In genomic region chr5:178349147-178349527, GRCh38 we compare ENCODE assay signal across 27 cellular contexts.
DNase-seq lines count a peak whose midpoint lies in the region; ATAC-seq, FAIRE-seq and TF ChIP-seq lines count a peak whose summit lies in the region.
"Had no signal": no experiment of that assay in that cellular context is flagged by ENCODE, and none has a peak within 500 bp of the region (broad histone marks: within the 10 kb centered on the region; RNA-seq: fewer than 3 reads in every experiment).

No MANE protein-coding gene starts in this region.

- CTCF ChIA-PET in SK-N-SH (lab: Yijun Ruan, JAX) = interaction anchor here (1.4 to 3.2 kb wide), 3 partner anchors 11 to 68 kb away, joined by 3 to 14 read pairs (median 6); no protein-coding TSS in a partner anchor

- peaks cover 11% of the 10 kb centered on the region for H3K9me3 Mint-ChIP-seq in neural progenitor cell
- H3K9me3 Mint-ChIP-seq: CD8-positive, alpha-beta memory T cell; IgD-negative memory B cell had no signal

- peak; percentile 95 for DNase-seq in SK-N-SH
- DNase-seq in kidney = peak; percentile 15
- DNase-seq in neural progenitor cell (ENCODE audit: low spot score) = no peak
- DNase-seq in aorta = peak; percentile 20 to 45
- DNase-seq in activated CD4-positive, alpha-beta T cell treated with anti-CD3 and anti-CD28 coated beads for 1 hour = no peak
- no peak for DNase-seq in Karpas-422
- no peak for DNase-seq in D721Med (ENCODE audit: insufficient read length, low spot score)
- DNase-seq: CD8-positive, alpha-beta memory T cell; DMS79 treated with DMSO at 0.1 percent for 48 hours; GF-D8; MV-4-11; NCI-H1105 treated with DMSO at 0.1 percent for 48 hours; NCI-H2029; NCI-H446 treated with DMSO at 0.1 percent for 48 hours; NCI-H526; NCI-H82; NK-92 treated with Interleukin-12 subunit alpha and Interleukin-12 subunit beta, amount 100 ng/mL, for 24 hours; PC-3 had no signal

- H3K27me3 ChIP-seq in SK-N-SH (ENCODE audit: insufficient read depth) (no peaks in the 10 kb centered on the region), neural progenitor cell (no peaks in the 10 kb centered on the region), aorta (ENCODE audit: control insufficient read depth in 1 of 2, insufficient read depth in 2 of 2, low read length in 1 of 2) (no peaks in the 10 kb centered on the region), Karpas-422 (ENCODE audit: low read length) (no peaks in the 10 kb centered on the region)
- H3K27me3 ChIP-seq: SJSA1 had no signal

- H2AFZ ChIP-seq in SK-N-SH (ENCODE audit: low read depth) (no peak overlapping the region), neural progenitor cell (replicated peaks) (no peak overlapping the region), Karpas-422 (ENCODE audit: low read length) (no peak overlapping the region)

- H3K27me3 Mint-ChIP-seq in neural progenitor cell (ENCODE audit: insufficient read depth, low read depth) = peaks cover 3% of the 10 kb centered on the region

- FAIRE-seq in kidney (lab: Jason Lieb, UNC) = no peak
- FAIRE-seq in D721Med (lab: Jason Lieb, UNC) = no peak
- FAIRE-seq: GM12891, H1 had no signal

- POLR2A ChIA-PET in SK-N-SH (lab: Yijun Ruan, JAX) = interaction anchor here (1.2 to 1.6 kb wide), 4 partner anchors 10 to 101 kb away, joined by 3 to 6 read pairs (median 4); no protein-coding TSS in a partner anchor

- WGBS in SK-N-SH (ENCODE audit: low lambda C conversion rate) = 14% methylated on average over 1 of the region's 8 CpGs
- 43 to 72% methylated on average over 8 of the region's 8 CpGs for WGBS in aorta, 2 donors

- H3K9me2 ChIP-seq in SK-N-SH (no peaks in the 10 kb centered on the region), Karpas-422 (replicated peaks; ENCODE audit: insufficient read depth, low read length) (no peaks in the 10 kb centered on the region)

- no peak overlapping the region for H3K4me3 Mint-ChIP-seq in neural progenitor cell
- H3K4me3 Mint-ChIP-seq: B cell, CD14-positive monocyte, IgD-negative memory B cell had no signal

- H3K4me1 Mint-ChIP-seq in neural progenitor cell = peaks cover 55% of the 10 kb centered on the region
- H3K4me1 Mint-ChIP-seq: B cell; CD8-positive, alpha-beta memory T cell; IgD-negative memory B cell had no signal

- peaks cover 0 to 56% of the 10 kb centered on the region in 2 experiments; a peak in 2 of 4 replicates for H3K4me1 ChIP-seq in SK-N-SH (ENCODE audit: control insufficient read depth in 1 of 2, insufficient read depth in 2 of 2, low read depth in 1 of 2, low read length in 1 of 2)
- no peaks in the 10 kb centered on the region for H3K4me1 ChIP-seq in kidney (ENCODE audit: control insufficient read depth in 1 of 2, insufficient read depth in 1 of 2, low read depth in 1 of 2, low read length in 2 of 2)
- peaks cover 5% of the 10 kb centered on the region for H3K4me1 ChIP-seq in neural progenitor cell
- no peaks in the 10 kb centered on the region for H3K4me1 ChIP-seq in aorta (ENCODE audit: control insufficient read depth in 1 of 2, insufficient read depth in 2 of 2, low read length in 2 of 2)
- no peaks in the 10 kb centered on the region; the same call in 1 of the 2 replicates for H3K4me1 ChIP-seq in Karpas-422 (ENCODE audit: low read length)
- H3K4me1 ChIP-seq: SJSA1 had no signal

- H3K4me2 ChIP-seq in SK-N-SH (no peak overlapping the region), neural progenitor cell (no peak overlapping the region), Karpas-422 (ENCODE audit: low read depth, low read length, poor library complexity, severe bottlenecking) (no peak overlapping the region)

- peak overlapping the region; percentile 81 for H3K27ac Mint-ChIP-seq in neural progenitor cell
- H3K27ac Mint-ChIP-seq: B cell; CD8-positive, alpha-beta memory T cell; IgD-negative memory B cell had no signal

- peak overlapping the region in 1 of 2 experiments; percentile 98; a peak in 2 of 4 replicates for H3K27ac ChIP-seq in SK-N-SH (ENCODE audit: low read depth in 2 of 2, low read length in 1 of 2)
- no peak overlapping the region for H3K27ac ChIP-seq in kidney (ENCODE audit: low read depth in 2 of 2, low read length in 2 of 2)
- H3K27ac ChIP-seq in neural progenitor cell = no peak overlapping the region
- no peak overlapping the region for H3K27ac ChIP-seq in aorta (ENCODE audit: low read depth in 1 of 2, low read length in 2 of 2)
- H3K27ac ChIP-seq in Karpas-422 (ENCODE audit: low read length) = no peak overlapping the region
- H3K27ac ChIP-seq: HL-60, SJSA1 had no signal

- no peak for ATAC-seq in aorta (ENCODE audit: low FRiP score)
- ATAC-seq: HCT116, PC-3, Right ventricle myocardium inferior had no signal

- H3K9ac ChIP-seq in SK-N-SH = no peak overlapping the region
- H3K9ac ChIP-seq in kidney (ENCODE audit: low read length in 2 of 2) = no peak overlapping the region
- no peak overlapping the region for H3K9ac ChIP-seq in neural progenitor cell
- H3K9ac ChIP-seq in Karpas-422 (ENCODE audit: low read length) = no peak overlapping the region

- H4K20me1 ChIP-seq in SK-N-SH (ENCODE audit: insufficient read depth) = no peaks in the 10 kb centered on the region
- no peaks in the 10 kb centered on the region for H4K20me1 ChIP-seq in neural progenitor cell (ENCODE audit: low read depth)
- no peaks in the 10 kb centered on the region for H4K20me1 ChIP-seq in Karpas-422 (ENCODE audit: insufficient read depth, low read depth, low read length)

- TF ChIP-seq CTCF in SK-N-SH (IDR thresholded peaks at IDR 0.05) (no peak), kidney (IDR thresholded peaks at IDR 0.05; ENCODE audit: borderline replicate concordance, extremely low read depth, insufficient read depth) (no peak), neural progenitor cell (IDR thresholded peaks at IDR 0.05) (no peak), D721Med (IDR thresholded peaks at IDR 0.05; ENCODE audit: insufficient read depth, missing control alignments) (no peak)

- peak in 1 of 2 experiments; percentile 93; a peak in 2 of 4 replicates for TF ChIP-seq EP300 in SK-N-SH (IDR thresholded peaks at IDR 0.05; ENCODE audit: borderline replicate concordance in 1 of 2, low read depth in 1 of 2, low read length in 1 of 2)

- H3K4me3 ChIP-seq in SK-N-SH (ENCODE audit: low read depth in 2 of 2, low read length in 1 of 2) = no peak overlapping the region
- H3K4me3 ChIP-seq in kidney (ENCODE audit: low read length in 2 of 2) = no peak overlapping the region
- no peak overlapping the region for H3K4me3 ChIP-seq in neural progenitor cell
- H3K4me3 ChIP-seq in aorta (ENCODE audit: low read length in 2 of 2) = no peak overlapping the region
- no peak overlapping the region for H3K4me3 ChIP-seq in Karpas-422 (ENCODE audit: low read length)
- H3K4me3 ChIP-seq: SJSA1 had no signal

- H3K79me2 ChIP-seq in SK-N-SH (ENCODE audit: insufficient read depth) (no peaks in the 10 kb centered on the region), neural progenitor cell (ENCODE audit: low read depth) (no peaks in the 10 kb centered on the region), Karpas-422 (ENCODE audit: low read length) (no peaks in the 10 kb centered on the region)

- no peaks in the 10 kb centered on the region for H3K36me3 ChIP-seq in SK-N-SH (replicated peaks in 1 of 2; ENCODE audit: control insufficient read depth in 1 of 2, insufficient read depth in 2 of 2, low read length in 1 of 2)
- H3K36me3 ChIP-seq in kidney (ENCODE audit: control insufficient read depth in 1 of 2, insufficient read depth in 2 of 2, low read length in 2 of 2) = no peaks in the 10 kb centered on the region
- H3K36me3 ChIP-seq in neural progenitor cell = no peaks in the 10 kb centered on the region
- H3K36me3 ChIP-seq in aorta (ENCODE audit: control insufficient read depth in 1 of 2, insufficient read depth in 2 of 2, low read length in 1 of 2) = no peaks in the 10 kb centered on the region
- no peaks in the 10 kb centered on the region for H3K36me3 ChIP-seq in Karpas-422 (ENCODE audit: insufficient read depth, low read length)
- H3K36me3 ChIP-seq: SJSA1 had no signal

- intact Hi-C loops in kidney (cut with DNase I) = no loop called here
- intact Hi-C loops in aorta (cut with DNase I) = no loop called here

- TF ChIP-seq RAD21 in SK-N-SH (IDR thresholded peaks at IDR 0.05; ENCODE audit: low read length) = peak; percentile 42; the same call in 1 of the 2 replicates

- no peaks in the 10 kb centered on the region for H3F3A ChIP-seq in SK-N-SH (replicated peaks; ENCODE audit: insufficient read depth)
- H3F3A ChIP-seq in neural progenitor cell (ENCODE audit: low read depth) = no peaks in the 10 kb centered on the region

- H3K9me3 ChIP-seq in SK-N-SH = no peaks in the 10 kb centered on the region
- no peaks in the 10 kb centered on the region for H3K9me3 ChIP-seq in kidney (ENCODE audit: control insufficient read depth in 1 of 2, low read length in 2 of 2)
- no peaks in the 10 kb centered on the region for H3K9me3 ChIP-seq in neural progenitor cell (ENCODE audit: low read depth)
- no peaks in the 10 kb centered on the region for H3K9me3 ChIP-seq in aorta (ENCODE audit: control insufficient read depth, low read length)
- no peaks in the 10 kb centered on the region for H3K9me3 ChIP-seq in Karpas-422 (ENCODE audit: low read length)

- peaks cover 3% of the 10 kb centered on the region for H3K36me3 Mint-ChIP-seq in neural progenitor cell
- H3K36me3 Mint-ChIP-seq: CD14-positive monocyte; CD8-positive, alpha-beta memory T cell; IgD-negative memory B cell had no signal

TF ChIP-seq in SK-N-SH, 30 proteins besides CTCF, POLR2A, EP300 and RAD21:
- TF ChIP-seq CHD2 (IDR thresholded peaks at IDR 0.05; ENCODE audit: low read length, partially characterized antibody) (peak; percentile 90), TCF12 (IDR thresholded peaks at IDR 0.05) (peak; percentile 43), USF1 (IDR thresholded peaks at IDR 0.05; ENCODE audit: borderline replicate concordance, low read depth) (no peak), NFIC (IDR thresholded peaks at IDR 0.05; ENCODE audit: borderline replicate concordance) (no peak), FOXM1 (IDR thresholded peaks at IDR 0.05; ENCODE audit: low read depth) (no peak), FOXJ3 (CRISPR knock-in tag; IDR thresholded peaks at IDR 0.05) (peak; percentile 90), RCOR1 (IDR thresholded peaks at IDR 0.05; ENCODE audit: low read length) (peak; percentile 87), SIN3A (IDR thresholded peaks at IDR 0.05; ENCODE audit: borderline replicate concordance, low read depth, low read length) (no peak), MXI1 (IDR thresholded peaks at IDR 0.05; ENCODE audit: low read depth, low read length) (peak; percentile 42; the same call in 1 of the 2 replicates), FOSL2 (IDR thresholded peaks at IDR 0.05; ENCODE audit: borderline replicate concordance, low read depth) (no peak), GATA2 (CRISPR knock-in tag; IDR thresholded peaks at IDR 0.05) (peak; percentile 67)

Comparison
In these comparisons a context has a peak if more than half of its experiments do, and no peak if none do; other contexts are left out.
1. DNase-seq: peak in SK-N-SH (single experiment), kidney (single experiment) and aorta (2 of 2); none in neural progenitor cell (single experiment), activated CD4-positive, alpha-beta T cell treated with anti-CD3 and anti-CD28 coated beads for 1 hour (single experiment), Karpas-422 (single experiment) and D721Med (single experiment).